In the genomic region with DNA sequence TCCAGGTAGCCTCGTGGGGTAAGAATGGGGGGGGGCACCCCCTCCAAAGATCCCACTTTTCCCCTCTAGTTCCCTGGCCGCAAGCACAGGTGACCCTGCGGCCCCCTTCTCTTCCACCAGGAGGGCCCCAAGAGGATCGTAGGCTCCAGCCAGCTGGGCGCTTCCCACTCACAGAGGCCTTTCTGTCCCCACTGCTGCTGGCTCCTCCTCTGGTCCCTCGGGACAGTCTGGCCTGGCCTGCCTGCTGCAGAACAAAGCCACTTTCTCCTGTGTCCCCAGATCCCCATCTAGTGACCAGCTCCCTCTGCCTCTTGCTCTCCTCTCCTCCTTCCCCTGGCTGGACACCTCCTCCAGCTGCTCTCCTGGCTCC, we compare ENCODE assay signal across 9 cellular contexts. TPM values are rescaled to one million over a fixed set of nuclear protein-coding genes. Genes with fewer than 3 reads are reported as not detected.
DNase-seq lines count a peak whose midpoint lies in the region; ATAC-seq, FAIRE-seq and TF ChIP-seq lines count a peak whose summit lies in the region.
"Had no signal": no experiment of that assay in that cellular context is flagged by ENCODE, and none has a peak within 500 bp of the region (broad histone marks: within the 10 kb centered on the region; RNA-seq: fewer than 3 reads in every experiment).

No MANE protein-coding gene starts in this region.

- H3K4me3 ChIP-seq in AG04450 (ENCODE audit: low read depth, low read length) (peak overlapping the region; percentile 44), bronchial epithelial cell (ENCODE audit: low read depth, low read length) (peak overlapping the region; percentile 36), lower lobe of right lung (peak overlapping the region; percentile 49)

- H3K36me3 ChIP-seq in bronchial epithelial cell (ENCODE audit: control insufficient read depth, insufficient read depth, low read length) (no peaks in the 10 kb centered on the region), lower lobe of right lung (no peaks in the 10 kb centered on the region)

- H3K9me3 ChIP-seq in AG04450 (ENCODE audit: control insufficient read depth, insufficient read depth, low read length): no peaks in the 10 kb centered on the region; the same call in 1 of the 2 replicates
- H3K9me3 ChIP-seq in lower lobe of right lung: no peaks in the 10 kb centered on the region

- peaks cover 12% of the 10 kb centered on the region for H3K4me1 ChIP-seq in lower lobe of right lung

- H3K36me3 Mint-ChIP-seq in type B pancreatic cell: no peaks in the 10 kb centered on the region

- no peaks in the 10 kb centered on the region for H3K9me3 Mint-ChIP-seq in type B pancreatic cell

- peaks cover 12% of the 10 kb centered on the region for H3K4me1 Mint-ChIP-seq in type B pancreatic cell (ENCODE audit: unreplicated experiment)

- H3K4me3 Mint-ChIP-seq in type B pancreatic cell: peak overlapping the region; percentile 86

- H3K27me3 Mint-ChIP-seq in type B pancreatic cell: peaks cover 22% of the 10 kb centered on the region

- intact Hi-C loops in lower lobe of right lung (cut with DNase I): no loop called here

- TF ChIP-seq CTCF in AG04450 (IDR thresholded peaks at IDR 0.05; ENCODE audit: low read depth, low read length): peak; percentile 20; the same call in 1 of the 2 replicates
- TF ChIP-seq CTCF in bronchial epithelial cell (IDR thresholded peaks at IDR 0.05; ENCODE audit: insufficient read depth, low read length, severe bottlenecking): no peak
- TF ChIP-seq CTCF in lower lobe of right lung (IDR thresholded peaks at IDR 0.05): no peak
- peak; percentile 64 for TF ChIP-seq CTCF in type B pancreatic cell (conservative IDR thresholded peaks at IDR 0.05)

- H3K27ac ChIP-seq in AG04450 (ENCODE audit: low read depth, low read length) (no peak overlapping the region), lower lobe of right lung (peak overlapping the region; percentile 69)

- no peak for FAIRE-seq in bronchial epithelial cell (lab: Jason Lieb, UNC)

- peak overlapping the region; percentile 71 for H3K27ac Mint-ChIP-seq in type B pancreatic cell

- H3K27me3 ChIP-seq in AG04450 (ENCODE audit: control insufficient read depth, insufficient read depth, low read length) (no peaks in the 10 kb centered on the region), bronchial epithelial cell (ENCODE audit: control insufficient read depth, insufficient read depth, low read length) (no peaks in the 10 kb centered on the region), lower lobe of right lung (ENCODE audit: low read depth) (peaks cover 14% of the 10 kb centered on the region)

- POLR2A ChIA-PET in AG04450 (lab: Yijun Ruan, JAX): interaction anchor here (0.6 to 1.3 kb wide), 4 partner anchors 11 to 343 kb away, joined by 3 to 6 read pairs (median 4); partner anchors contain the start of gene TUBB4B

- DNase-seq in AG04450 (ENCODE audit: low read depth, low spot score) (no peak), NCI-H2171 (lab: John Stamatoyannopoulos, UW) (peak; percentile 59), bronchial epithelial cell (ENCODE audit: low read depth) (no peak), lower lobe of right lung (no peak), type B pancreatic cell (ENCODE audit: extremely low spot score, unreplicated experiment) (no peak), NCI-H1105 treated with DMSO at 0.1 percent for 48 hours (lab: John Stamatoyannopoulos, UW) (no peak), OCI-M2 (lab: John Stamatoyannopoulos, UW; ENCODE audit: unreplicated experiment) (no peak)

- ATAC-seq in GM18861 (IDR thresholded peaks at IDR 0.05; ENCODE audit: unreplicated experiment) (peak; percentile 4), lower lobe of right lung (peak; percentile 29 to 39)

- CTCF ChIA-PET in AG04450 (lab: Charles Lee): interaction anchor here (1.4 to 8.4 kb wide), 3 partner anchors 23 to 42 kb away, joined by 3 to 104 read pairs (median 6); partner anchors contain the start of gene NPDC1

RNA-seq across cellular contexts. Expression of gene SAPCD2, which starts 0.5 kb away (rescaled TPM):
- 1.5 and 1.8 TPM in 2 replicates for polyA plus RNA-seq in AG04450 (2011; rRNA removed)
- 0.91 and 1.1 TPM in 2 replicates for polyA minus RNA-seq in AG04450 (2011; rRNA and poly(A)+ RNA removed)
- 0.26 and 1.2 TPM in 2 replicates for total RNA-seq in bronchial epithelial cell
- 0.86 TPM for total RNA-seq in lower lobe of right lung
- total RNA-seq in type B pancreatic cell (ENCODE audit: low replicate concordance): 19.1 and 21.9 TPM in 2 replicates

RNA-seq across cellular contexts. Expression of gene UAP1L1, which starts 6.4 kb away (rescaled TPM):
- 5.1 and 6.3 TPM in 2 replicates for polyA plus RNA-seq in AG04450 (2011; rRNA removed)
- polyA minus RNA-seq in AG04450 (2011; rRNA and poly(A)+ RNA removed): 4.1 and 4.2 TPM in 2 replicates
- total RNA-seq in bronchial epithelial cell (2.0 and 3.2 TPM in 2 replicates), lower lobe of right lung (29.7 TPM), type B pancreatic cell (ENCODE audit: low replicate concordance) (3.4 and 5.4 TPM in 2 replicates)

RNA-seq across cellular contexts. Expression of gene MAN1B1, which starts 15.9 kb away (rescaled TPM):
- 40.8 and 50.2 TPM in 2 replicates for polyA plus RNA-seq in AG04450 (2011; rRNA removed)
- polyA minus RNA-seq in AG04450 (2011; rRNA and poly(A)+ RNA removed): 34.0 and 46.6 TPM in 2 replicates
- total RNA-seq in bronchial epithelial cell (58.2 and 65.3 TPM in 2 replicates), lower lobe of right lung (41.9 TPM), type B pancreatic cell (ENCODE audit: low replicate concordance) (50.3 and 58.9 TPM in 2 replicates)

RNA-seq across cellular contexts. Expression of gene ENTPD2, which starts 17.0 kb away (rescaled TPM):
- polyA plus RNA-seq in AG04450 (2011; rRNA removed): not detected in 2 replicates
- not detected in 2 replicates for polyA minus RNA-seq in AG04450 (2011; rRNA and poly(A)+ RNA removed)
- total RNA-seq in bronchial epithelial cell (0.79 and 1.2 TPM in 2 replicates), lower lobe of right lung (0.62 TPM), type B pancreatic cell (ENCODE audit: low replicate concordance) (3.3 and 6.4 TPM in 2 replicates)
- total RNA-seq: pulmonary artery endothelial cell had no signal

RNA-seq across cellular contexts. Expression of gene NPDC1, which starts 24.9 kb away (rescaled TPM):
- polyA plus RNA-seq in AG04450 (2011; rRNA removed): 8.9 and 16.5 TPM in 2 replicates
- polyA minus RNA-seq in AG04450 (2011; rRNA and poly(A)+ RNA removed): 4.8 TPM in 2 replicates
- total RNA-seq in bronchial epithelial cell (5.5 and 10.5 TPM in 2 replicates), lower lobe of right lung (124 TPM), type B pancreatic cell (ENCODE audit: low replicate concordance) (68.0 and 70.3 TPM in 2 replicates)

Comparison
In these comparisons a context has a peak if more than half of its experiments do, and no peak if none do; other contexts are left out.
1. CTCF ChIP-seq: peak in AG04450 (single experiment) and type B pancreatic cell (single experiment); none in bronchial epithelial cell (single experiment) and lower lobe of right lung (single experiment).
2. Peak in every context shown above with its lines, with median percentiles within 50 percentile points of each other: H3K4me3 ChIP-seq.